Comparison of ENCODE assay signal across 28 cellular contexts in the genomic region with DNA sequence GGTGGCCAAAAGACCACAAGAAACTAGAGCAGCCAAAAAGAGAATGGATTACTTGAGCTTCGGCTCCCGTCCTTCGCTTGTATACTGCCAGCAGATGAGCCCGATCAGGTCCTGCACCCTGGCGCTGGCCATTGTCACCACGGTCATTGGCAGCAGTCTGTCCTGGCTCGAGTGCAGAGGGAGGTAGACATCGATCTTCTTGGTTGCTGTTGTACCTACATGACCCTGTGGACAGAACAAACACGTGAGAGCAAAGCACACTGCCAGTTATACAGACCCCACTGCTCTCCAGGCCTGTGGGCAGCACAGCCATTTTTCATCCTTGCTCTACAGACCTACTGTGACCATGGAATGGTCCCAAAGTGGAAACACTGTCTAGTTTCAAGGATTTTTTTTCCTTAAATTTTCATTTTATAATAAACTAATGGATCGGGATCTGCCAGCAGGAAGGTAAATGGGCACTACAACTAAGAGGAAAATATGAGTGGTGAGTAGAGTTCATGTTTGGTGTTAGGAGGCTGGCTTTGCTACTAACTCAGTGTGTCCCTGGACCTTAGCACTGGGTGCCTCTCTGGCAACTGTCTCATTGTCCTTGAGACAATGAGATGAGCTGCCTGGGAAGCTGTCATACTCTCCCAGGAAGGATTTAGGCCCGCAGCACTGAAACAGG.
"Had no signal": no experiment of that assay in that cellular context is flagged by ENCODE, and none has a peak within 500 bp of the region (broad histone marks: within the 10 kb centered on the region; RNA-seq: fewer than 3 reads in every experiment).

No MANE protein-coding gene starts in this region.

- ATAC-seq: gastroesophageal sphincter; naive thymus-derived CD8-positive, alpha-beta T cell; psoas muscle; stimulated activated naive B cell treated with anti-CD40 and anti-IgM and Interleukin-4, amounts not matched to agents 10 μg/mL and 1 μg/mL and 100 μg/mL, for 72 hours had no signal

- DNase-seq: activated CD4-positive, alpha-beta memory T cell treated with anti-CD3 and anti-CD28 coated beads for 36 hours; activated CD4-positive, alpha-beta T cell treated with anti-CD3 and anti-CD28 coated beads for 48 hours; activated gamma-delta T cell; activated naive CD4-positive, alpha-beta T cell treated with anti-CD3 and anti-CD28 coated beads, Interleukin-2, amount 10 ng/mL, durations not matched to agents 7 days and 5 days; activated naive CD8-positive, alpha-beta T cell treated with anti-CD3 and anti-CD28 coated beads, Interleukin-2, amount 10 ng/mL, durations not matched to agents 7 days and 5 days; amniotic stem cell; brain microvascular endothelial cell; dorsolateral prefrontal cortex; effector memory CD4-positive, alpha-beta T cell; erythroblast; islet precursor cell; midbrain; naive thymus-derived CD8-positive, alpha-beta T cell; occipital lobe; psoas muscle; stimulated activated CD4-positive, alpha-beta T cell treated with anti-CD3 and anti-CD28 coated beads, Interleukin-1b, Interleukin-23, amount 100 ng/mL, for 48 hours; stimulated activated CD4-positive, alpha-beta T cell treated with anti-CD3 and anti-CD28 coated beads, Interleukin-4, amount 100 ng/mL, for 4 hours; stimulated activated CD8-positive, alpha-beta memory T cell treated with anti-CD3 and anti-CD28 coated beads, Interleukin-4, amount 100 ng/mL, for 48 hours; stimulated activated naive B cell treated with anti-CD40 and anti-IgM and Interleukin-4, amounts not matched to agents 10 μg/mL and 1 μg/mL and 100 μg/mL, for 72 hours; stomach; T-helper 1 cell; thyroid gland; upper lobe of right lung had no signal

- H3K4me1 ChIP-seq: gastroesophageal sphincter, parathyroid adenoma, psoas muscle, thyroid gland, upper lobe of right lung had no signal

- H3K27ac ChIP-seq: brain microvascular endothelial cell, coronary artery, dorsolateral prefrontal cortex, gastroesophageal sphincter, hepatocyte, parathyroid adenoma, psoas muscle, stomach, thyroid gland, upper lobe of right lung had no signal

- H3K9me3 ChIP-seq: gastroesophageal sphincter, psoas muscle, stomach, thyroid gland, upper lobe of right lung had no signal

- H3K36me3 ChIP-seq: brain microvascular endothelial cell, thyroid gland had no signal

- H3K27me3 ChIP-seq: brain microvascular endothelial cell, dorsolateral prefrontal cortex, gastroesophageal sphincter, hepatocyte, stomach, thyroid gland, upper lobe of right lung had no signal

- H3K4me3 ChIP-seq: coronary artery, dorsolateral prefrontal cortex, gastroesophageal sphincter, hepatocyte, psoas muscle, smooth muscle cell, stomach, thyroid gland, upper lobe of right lung had no signal

- H3K9ac ChIP-seq: parathyroid adenoma had no signal
